8 cellular contexts compared by ENCODE assay signal in genomic region chr1:160108888-160109662, GRCh38. TPM values are rescaled to one million over a fixed set of nuclear protein-coding genes. Genes with fewer than 3 reads are reported as not detected.
DNase-seq lines count a peak whose midpoint lies in the region; ATAC-seq, FAIRE-seq and TF ChIP-seq lines count a peak whose summit lies in the region.

No MANE protein-coding gene starts in this region.

- in situ Hi-C loops in ACHN (cut with HindIII; ENCODE audit: low pct_ligation_motif_present, low pct_unique_long_range_greater_than_20kb, low sequenced_read_pairs) = no loop called here

- ATAC-seq in RWPE2 (ENCODE audit: low read depth) (no peak), HG03439 (IDR thresholded peaks at IDR 0.05; ENCODE audit: unreplicated experiment) (no peak)

- no peaks in the 10 kb centered on the region for H3K9me3 ChIP-seq in RWPE2 (ENCODE audit: severe bottlenecking)

- no peak overlapping the region for H3K4me3 ChIP-seq in RWPE2 (ENCODE audit: severe bottlenecking)

- no peaks in the 10 kb centered on the region for H3K4me1 ChIP-seq in RWPE2 (ENCODE audit: insufficient read depth, poor library complexity, severe bottlenecking)

- no peak overlapping the region for H3K27ac ChIP-seq in RWPE2 (ENCODE audit: poor library complexity, severe bottlenecking)

- no peaks in the 10 kb centered on the region for H3K27me3 ChIP-seq in RWPE2 (ENCODE audit: insufficient read depth, poor library complexity, severe bottlenecking)

- H3K36me3 ChIP-seq in RWPE2 (ENCODE audit: low read depth) = no peaks in the 10 kb centered on the region

- peak; percentile 41 for TF ChIP-seq CTCF in RWPE2 (IDR thresholded peaks at IDR 0.05; ENCODE audit: poor library complexity, severe bottlenecking)

- FAIRE-seq in GM12891 (lab: Jason Lieb, UNC) = peak; percentile 58

- TF ChIP-seq POLR2A in GM12891 (IDR thresholded peaks at IDR 0.05; ENCODE audit: low read depth, low read length) = no peak

- DNase-seq in ACHN (peak; percentile 85), GM12891 (ENCODE audit: insufficient read length, low spot score) (peak; percentile 45), RWPE2 (ENCODE audit: low spot score) (no peak), dedifferentiated amniotic fluid mesenchymal stem cell (ENCODE audit: extremely low spot score) (peak; percentile 75), midbrain (lab: John Stamatoyannopoulos, UW) (peak; percentile 40)
- no peak for DNase-seq in activated CD8-positive, alpha-beta memory T cell treated with anti-CD3 and anti-CD28 coated beads, Interleukin-2, amount 50 U/mL, for 4 hours
- DNase-seq in activated CD4-positive, CD25-positive, alpha-beta regulatory T cell (lab: John Stamatoyannopoulos, UW) = no peak

TF ChIP-seq in GM12891, 5 proteins besides CTCF, POLR2A, EP300 and RAD21:
- no peak for TF ChIP-seq POLR2AphosphoS5 (IDR thresholded peaks at IDR 0.05; ENCODE audit: low read depth, low read length)

RNA-seq across cellular contexts. Expression of gene ATP1A2, which starts 6.5 kb away (rescaled TPM):
- not detected for polyA plus RNA-seq in GM12891 (2012; ENCODE audit: low read depth, missing spikeins)

RNA-seq across cellular contexts. Expression of gene IGSF8, which starts 10.7 kb away (rescaled TPM):
- polyA plus RNA-seq in GM12891 (2012; ENCODE audit: low read depth, missing spikeins) = 5.2 TPM

RNA-seq across cellular contexts. Expression of gene KCNJ9, which starts 27.7 kb away (rescaled TPM):
- 0.04 TPM for polyA plus RNA-seq in GM12891 (2012; ENCODE audit: low read depth, missing spikeins)

RNA-seq across cellular contexts. Expression of gene KCNJ10, which starts 39.1 kb away (rescaled TPM):
- polyA plus RNA-seq in GM12891 (2012; ENCODE audit: low read depth, missing spikeins) = 0.05 TPM

RNA-seq across cellular contexts. Expression of gene ATP1A4, which starts 42.3 kb away (rescaled TPM):
- 0.53 TPM for polyA plus RNA-seq in GM12891 (2012; ENCODE audit: low read depth, missing spikeins)

Comparison
In these comparisons a context has a peak if more than half of its experiments do, and no peak if none do; other contexts are left out.
1. DNase-seq: peak in ACHN (single experiment), GM12891 (single experiment), dedifferentiated amniotic fluid mesenchymal stem cell (single experiment) and midbrain (single experiment); none in RWPE2 (single experiment), activated CD8-positive, alpha-beta memory T cell treated with anti-CD3 and anti-CD28 coated beads, Interleukin-2, amount 50 U/mL, for 4 hours (single experiment) and activated CD4-positive, CD25-positive, alpha-beta regulatory T cell (0 of 4).